ENCODE assay signal across 24 cellular contexts in genomic region chr16:68472581-68472980, GRCh38. TPM values are rescaled to one million over a fixed set of nuclear protein-coding genes. Genes with fewer than 3 reads are reported as not detected.
"Had no signal": no experiment of that assay in that cellular context is flagged by ENCODE, and none has a peak within 500 bp of the region (broad histone marks: within the 10 kb centered on the region; RNA-seq: fewer than 3 reads in every experiment).

No MANE protein-coding gene starts in this region.

- FAIRE-seq: endometrium, frontal cortex, islet of Langerhans had no signal

- H3K36me3 Mint-ChIP-seq: naive thymus-derived CD8-positive, alpha-beta T cell; stimulated activated effector memory CD8-positive, alpha-beta T cell treated with anti-CD3 and anti-CD28 coated beads, Interleukin-12 subunit alpha, Interleukin-12 subunit beta, amount 100 ng/mL, for 72 hours had no signal

- H3K4me3 ChIP-seq: colonic mucosa, heart left ventricle, left lung, lung, psoas muscle, right lobe of liver, tibial artery, upper lobe of left lung, uterus had no signal

- H3K27ac Mint-ChIP-seq: stimulated activated effector memory CD8-positive, alpha-beta T cell treated with anti-CD3 and anti-CD28 coated beads, Interleukin-12 subunit alpha, Interleukin-12 subunit beta, amount 100 ng/mL, for 72 hours; stimulated activated naive CD8-positive, alpha-beta T cell treated with anti-CD3 and anti-CD28 coated beads, Interleukin-15, Interleukin-2, amounts not matched to agents 100 ng/mL and 50 ng/mL, for 24 hours had no signal

- H3K36me3 ChIP-seq: colonic mucosa, heart left ventricle, left lung, neutrophil, right lobe of liver, tibial artery, upper lobe of left lung, uterus had no signal

- ATAC-seq: esophagus mucosa; heart left ventricle; naive thymus-derived CD8-positive, alpha-beta T cell; psoas muscle; stimulated activated effector memory CD8-positive, alpha-beta T cell treated with anti-CD3 and anti-CD28 coated beads, Interleukin-12 subunit alpha, Interleukin-12 subunit beta, amount 100 ng/mL, for 72 hours had no signal

- H3K27me3 ChIP-seq: colonic mucosa, heart left ventricle, left lung, neutrophil, right lobe of liver, tibial artery, upper lobe of left lung, uterus had no signal

- H3K4me1 ChIP-seq: psoas muscle, uterus had no signal

- H3K9me3 Mint-ChIP-seq: stimulated activated effector memory CD8-positive, alpha-beta T cell treated with anti-CD3 and anti-CD28 coated beads, Interleukin-12 subunit alpha, Interleukin-12 subunit beta, amount 100 ng/mL, for 72 hours; stimulated activated naive CD8-positive, alpha-beta T cell treated with anti-CD3 and anti-CD28 coated beads, Interleukin-15, Interleukin-2, amounts not matched to agents 100 ng/mL and 50 ng/mL, for 24 hours had no signal

- H3K9me3 ChIP-seq: colonic mucosa, heart left ventricle, left lung, neutrophil, psoas muscle, right lobe of liver, tibial artery, upper lobe of left lung, uterus had no signal

- H3K4me3 Mint-ChIP-seq: stimulated activated effector memory CD8-positive, alpha-beta T cell treated with anti-CD3 and anti-CD28 coated beads, Interleukin-12 subunit alpha, Interleukin-12 subunit beta, amount 100 ng/mL, for 72 hours; stimulated activated naive CD8-positive, alpha-beta T cell treated with anti-CD3 and anti-CD28 coated beads, Interleukin-15, Interleukin-2, amounts not matched to agents 100 ng/mL and 50 ng/mL, for 24 hours had no signal

- H3K27me3 Mint-ChIP-seq: naive thymus-derived CD8-positive, alpha-beta T cell; stimulated activated naive CD8-positive, alpha-beta T cell treated with anti-CD3 and anti-CD28 coated beads, Interleukin-15, Interleukin-2, amounts not matched to agents 100 ng/mL and 50 ng/mL, for 24 hours had no signal

- H3K27ac ChIP-seq: colonic mucosa, heart left ventricle, left lung, neutrophil, psoas muscle, tibial artery, uterus had no signal

- DNase-seq: colonic mucosa; effector CD4-positive, alpha-beta T cell; heart left ventricle; hippocampal formation; mesendoderm; naive thymus-derived CD8-positive, alpha-beta T cell; psoas muscle; retina; stimulated activated CD4-positive, alpha-beta T cell treated with anti-CD3 and anti-CD28 coated beads, Interleukin-4, amount 100 ng/mL, for 1 hour; stimulated activated CD8-positive, alpha-beta memory T cell treated with anti-CD3 and anti-CD28 coated beads, Interleukin-4, amount 100 ng/mL, for 48 hours; tibial artery; uterus had no signal

RNA-seq across cellular contexts. Expression of gene SMPD3, which starts 24.3 kb away (rescaled TPM):
- total RNA-seq: glomerular endothelial cell had no signal
